ENCODE assay signal across 12 cellular contexts in genomic region chr12:101552277-101552676, GRCh38. TPM values are rescaled to one million over a fixed set of nuclear protein-coding genes. Genes with fewer than 3 reads are reported as not detected.
DNase-seq lines count a peak whose midpoint lies in the region; ATAC-seq, FAIRE-seq and TF ChIP-seq lines count a peak whose summit lies in the region.
"Had no signal": no experiment of that assay in that cellular context is flagged by ENCODE, and none has a peak within 500 bp of the region (broad histone marks: within the 10 kb centered on the region; RNA-seq: fewer than 3 reads in every experiment).

No MANE protein-coding gene starts in this region.

- H3K36me3 ChIP-seq in HepG2 (replicated peaks in 1 of 2; ENCODE audit: control insufficient read depth in 1 of 2, insufficient read depth in 2 of 2, low read length in 2 of 2), result no peaks in the 10 kb centered on the region
- H3K36me3 ChIP-seq in right lobe of liver, result no peaks in the 10 kb centered on the region
- no peaks in the 10 kb centered on the region for H3K36me3 ChIP-seq in RWPE2 (ENCODE audit: low read depth)
- no peaks in the 10 kb centered on the region for H3K36me3 ChIP-seq in PC-9 (ENCODE audit: low read depth)
- no peaks in the 10 kb centered on the region for H3K36me3 ChIP-seq in esophagus squamous epithelium
- H3K36me3 ChIP-seq: BLaER1 had no signal

- no peak overlapping the region for H3K4me2 ChIP-seq in HepG2 (ENCODE audit: low read depth, low read length)
- H3K4me2 ChIP-seq in PC-9, result no peak overlapping the region
- H3K4me2 ChIP-seq: BLaER1 had no signal

- TF ChIP-seq EP300 in HepG2 (IDR thresholded peaks at IDR 0.05; ENCODE audit: low read depth in 2 of 2, low read length in 2 of 2) (no peak), HepG2 (CRISPR knock-in tag; IDR thresholded peaks at IDR 0.05; ENCODE audit: borderline replicate concordance) (no peak)

- no peak for FAIRE-seq in HepG2 (lab: Jason Lieb, UNC)

- no peak overlapping the region for H3K27ac ChIP-seq in HepG2 (ENCODE audit: extremely low read length, insufficient read depth, low read length)
- H3K27ac ChIP-seq in right lobe of liver, result no peak overlapping the region
- no peak overlapping the region for H3K27ac ChIP-seq in RWPE2 (ENCODE audit: poor library complexity, severe bottlenecking)
- H3K27ac ChIP-seq in PC-9, result no peak overlapping the region
- H3K27ac ChIP-seq in esophagus squamous epithelium, result no peak overlapping the region
- H3K27ac ChIP-seq: BLaER1 had no signal

- intact Hi-C loops in HepG2 (cut with micrococcal nuclease; ENCODE audit: unreplicated experiment) (no loop called here), right lobe of liver (cut with DNase I) (no loop called here), left cardiac atrium (cut with DNase I) (no loop called here), PC-9 (cut with micrococcal nuclease; ENCODE audit: unreplicated experiment) (no loop called here), esophagus squamous epithelium (cut with DNase I) (no loop called here)

- H3K9me3 ChIP-seq in HepG2 (ENCODE audit: low read length), result no peaks in the 10 kb centered on the region
- H3K9me3 ChIP-seq in right lobe of liver, result no peaks in the 10 kb centered on the region
- no peaks in the 10 kb centered on the region for H3K9me3 ChIP-seq in RWPE2 (ENCODE audit: severe bottlenecking)
- no peaks in the 10 kb centered on the region for H3K9me3 ChIP-seq in PC-9 (ENCODE audit: insufficient read depth, low read depth)
- no peaks in the 10 kb centered on the region for H3K9me3 ChIP-seq in esophagus squamous epithelium

- peaks cover 0 to 9% of the 10 kb centered on the region in 2 experiments; a peak in 2 of 5 replicates for H3K27me3 ChIP-seq in HepG2 (ENCODE audit: control insufficient read depth in 1 of 2, insufficient read depth in 2 of 2, low read length in 2 of 2)
- H3K27me3 ChIP-seq in right lobe of liver, result no peaks in the 10 kb centered on the region
- H3K27me3 ChIP-seq in RWPE2 (ENCODE audit: insufficient read depth, poor library complexity, severe bottlenecking), result no peaks in the 10 kb centered on the region
- no peaks in the 10 kb centered on the region for H3K27me3 ChIP-seq in PC-9 (ENCODE audit: insufficient read depth, low read depth)
- no peaks in the 10 kb centered on the region for H3K27me3 ChIP-seq in esophagus squamous epithelium
- H3K27me3 ChIP-seq: BLaER1 had no signal

- no peaks in the 10 kb centered on the region for H3K9me2 ChIP-seq in PC-9 (ENCODE audit: insufficient read depth)

- TF ChIP-seq POLR2A in HepG2 (IDR thresholded peaks at IDR 0.05; ENCODE audit: insufficient read depth in 1 of 2, low read depth in 2 of 2, low read length in 2 of 2) (no peak), right lobe of liver (IDR thresholded peaks at IDR 0.05) (no peak), esophagus squamous epithelium (IDR thresholded peaks at IDR 0.05) (no peak)

- no peak overlapping the region for H3K9ac ChIP-seq in HepG2 (ENCODE audit: insufficient read depth, low read depth, low read length)
- H3K9ac ChIP-seq: BLaER1 had no signal

- H4K20me1 ChIP-seq in HepG2 (ENCODE audit: insufficient read depth, low read length) (no peaks in the 10 kb centered on the region), PC-9 (ENCODE audit: insufficient read depth) (no peaks in the 10 kb centered on the region)
- H4K20me1 ChIP-seq: BLaER1 had no signal

- H3K4me3 ChIP-seq in HepG2 (replicated peaks in 1 of 3; ENCODE audit: insufficient read depth in 1 of 3, low read depth in 2 of 3, low read length in 3 of 3) (no peak overlapping the region), right lobe of liver (no peak overlapping the region), RWPE2 (ENCODE audit: severe bottlenecking) (no peak overlapping the region), PC-9 (no peak overlapping the region), esophagus squamous epithelium (no peak overlapping the region)
- H3K4me3 ChIP-seq: BLaER1 had no signal

- CTCF ChIA-PET in HepG2 (lab: Yijun Ruan, JAX; ENCODE audit: low intra/inter-chr PET ratio, low total read pairs), result no interaction called here
- CTCF ChIA-PET in PC-9 (lab: Charles Lee), result no interaction called here

- DNase-seq in HepG2 (ENCODE audit: low spot score) (no peak), right lobe of liver (no peak), RWPE2 (ENCODE audit: low spot score) (no peak), left cardiac atrium (peak; percentile 32), PC-9 (no peak), OCI-M2 (lab: John Stamatoyannopoulos, UW; ENCODE audit: unreplicated experiment) (no peak), esophagus squamous epithelium (lab: John Stamatoyannopoulos, UW) (no peak)
- no peak for DNase-seq in activated effector memory CD4-positive, alpha-beta T cell treated with anti-CD3 and anti-CD28 coated beads, Interleukin-2, amount 50 U/mL, for 16 hours
- DNase-seq: NCI-H1048, T1000 had no signal

- ATAC-seq in HepG2 (no peak), right lobe of liver (no peak), RWPE2 (ENCODE audit: low read depth) (peak; percentile 60; the same call in 1 of the 3 replicates), left cardiac atrium (peak; percentile 88 to 92)
- ATAC-seq: sciatic nerve had no signal

- H2AFZ ChIP-seq in HepG2 (ENCODE audit: low read length) (no peak overlapping the region), PC-9 (no peak overlapping the region)

- H3F3A ChIP-seq in PC-9 (ENCODE audit: insufficient read depth, low read depth), result no peaks in the 10 kb centered on the region

- H3K4me1 ChIP-seq in HepG2 (ENCODE audit: insufficient read depth, low read length) (no peaks in the 10 kb centered on the region), right lobe of liver (no peaks in the 10 kb centered on the region), RWPE2 (ENCODE audit: insufficient read depth, poor library complexity, severe bottlenecking) (no peaks in the 10 kb centered on the region), PC-9 (replicated peaks; ENCODE audit: insufficient read depth) (no peaks in the 10 kb centered on the region), esophagus squamous epithelium (peaks cover 0 to 12% (median 0%) of the 10 kb centered on the region in 3 donors)
- H3K4me1 ChIP-seq: BLaER1 had no signal

- TF ChIP-seq CTCF in HepG2 (CRISPR knock-in tag; IDR thresholded peaks at IDR 0.05) (no peak), right lobe of liver (IDR thresholded peaks at IDR 0.05) (no peak), RWPE2 (IDR thresholded peaks at IDR 0.05; ENCODE audit: poor library complexity, severe bottlenecking) (no peak), PC-9 (conservative IDR thresholded peaks at IDR 0.05) (no peak), esophagus squamous epithelium (IDR thresholded peaks at IDR 0.05) (no peak)

- TF ChIP-seq RAD21 in HepG2 (CRISPR knock-in tag; IDR thresholded peaks at IDR 0.05), result no peak

- H3K79me2 ChIP-seq in HepG2 (ENCODE audit: insufficient read depth, low read length), result no peaks in the 10 kb centered on the region
- no peaks in the 10 kb centered on the region for H3K79me2 ChIP-seq in PC-9 (ENCODE audit: low read depth)

- POLR2A ChIA-PET in HepG2 (lab: Yijun Ruan, JAX), result no interaction called here
- POLR2A ChIA-PET in PC-9 (lab: Charles Lee; ENCODE audit: unreplicated experiment), result no interaction called here

- in situ Hi-C loops in HepG2 (cut with HindIII; ENCODE audit: extremely low pct_ligation_motif_present, low pct_unique_long_range_greater_than_20kb), result no loop called here

- WGBS in HepG2 (ENCODE audit: low lambda C conversion rate), result 45% methylated on average over 4 of the region's 4 CpGs
- 79% methylated on average over 4 of the region's 4 CpGs for WGBS in right lobe of liver (ENCODE audit: insufficient coverage, low coverage, low lambda C conversion rate, missing lambda C conversion rate)
- WGBS in esophagus squamous epithelium, 2 donors, result 24 to 34% methylated on average over 4 of the region's 4 CpGs

- BruUV-seq in HepG2 (replicated peaks; lab: Mats Ljungman, UMichigan) (no TSS peak), PC-9 (replicated peaks; lab: Mats Ljungman, UMichigan) (no TSS peak)

TF ChIP-seq in HepG2, 621 proteins besides CTCF, POLR2A, EP300 and RAD21:
- TF ChIP-seq FOSL2 (CRISPR knock-in tag; IDR thresholded peaks at IDR 0.05) (peak; percentile 50; the same call in 1 of the 2 replicates), ZNF253 (CRISPR knock-in tag; IDR thresholded peaks at IDR 0.05; ENCODE audit: borderline replicate concordance) (no peak)

RNA-seq across cellular contexts. Expression of gene MYBPC1, which starts 42.5 kb away (rescaled TPM):
- total RNA-seq in HepG2 (2016; rRNA removed; fragmentation: Illumina TruSeq; extraction: Trizol) (0.31 and 0.44 TPM in 2 replicates), right lobe of liver (1 to 10 TPM in 2 of 6 experiments, under 1 TPM in 3, not detected in 1; 0.07 to 6.3 (median 0.66) TPM), left cardiac atrium (10 to 100 TPM in 1 of 2 donors, 1 to 10 TPM in 1; 5.6 to 10.2 TPM), PC-9 (2021) (not detected in 2 replicates), esophagus squamous epithelium (not detected)
- total RNA-seq in HepG2 (2016; cell fraction: cytosol; rRNA removed; fragmentation: Illumina TruSeq; extraction: Trizol; ENCODE audit: low read depth), result not detected in 2 replicates
- total RNA-seq in HepG2 (2016; cell fraction: insoluble cytoplasmic fraction; rRNA removed; fragmentation: Illumina TruSeq; extraction: Trizol), result 0.24 and 0.28 TPM in 2 replicates
- 0.15 and 0.28 TPM in 2 replicates for total RNA-seq in HepG2 (2016; cell fraction: membrane; rRNA removed; fragmentation: Illumina TruSeq; extraction: Trizol)
- total RNA-seq in HepG2 (2016; cell fraction: nucleus; rRNA removed; fragmentation: Illumina TruSeq; extraction: Trizol), result 0.31 and 0.34 TPM in 2 replicates
- 0.34 and 0.53 TPM in 2 replicates for polyA plus RNA-seq in HepG2 (2011; rRNA removed)
- polyA plus RNA-seq in HepG2 (2011; cell fraction: cytosol; rRNA removed), result 0.19 and 0.23 TPM in 2 replicates
- polyA plus RNA-seq in HepG2 (2011; cell fraction: nucleus; rRNA removed), result 0.16 and 0.21 TPM in 2 replicates
- polyA plus RNA-seq in HepG2 (2012), result 0.15 and 0.30 TPM in 2 replicates
- polyA plus RNA-seq in HepG2 (2016; cell fraction: cytosol; fragmentation: Illumina TruSeq; extraction: Trizol; ENCODE audit: low read depth), result 0.08 and 0.12 TPM in 2 replicates
- polyA plus RNA-seq in HepG2 (2016; cell fraction: insoluble cytoplasmic fraction; fragmentation: Illumina TruSeq; extraction: Trizol; ENCODE audit: low read depth), result 0.50 and 0.66 TPM in 2 replicates
- polyA plus RNA-seq in HepG2 (2016; cell fraction: membrane; fragmentation: Illumina TruSeq; extraction: Trizol; ENCODE audit: low read depth), result 0.13 and 0.16 TPM in 2 replicates
- polyA plus RNA-seq in HepG2 (2016; cell fraction: nucleus; fragmentation: Illumina TruSeq; extraction: Trizol; ENCODE audit: insufficient read depth, low read depth), result 0.40 and 0.91 TPM in 2 replicates
- polyA minus RNA-seq in HepG2 (2011; rRNA and poly(A)+ RNA removed; ENCODE audit: low replicate concordance), result 0.22 TPM in 1 of 2 replicates, not detected in the other
- polyA minus RNA-seq in HepG2 (2011; cell fraction: cytosol; rRNA and poly(A)+ RNA removed), result 0.69 TPM in 1 of 2 replicates, not detected in the other
- 0.39 and 0.62 TPM in 2 replicates for polyA minus RNA-seq in HepG2 (2011; cell fraction: nucleus; rRNA and poly(A)+ RNA removed)

Comparison
In these comparisons a context has a peak if more than half of its experiments do, and no peak if none do; other contexts are left out.
1. ATAC-seq: peak in RWPE2 (single experiment) and left cardiac atrium (2 of 2); none in HepG2 (single experiment) and right lobe of liver (0 of 4).